17 cellular contexts compared by ENCODE assay signal in the genomic region with DNA sequence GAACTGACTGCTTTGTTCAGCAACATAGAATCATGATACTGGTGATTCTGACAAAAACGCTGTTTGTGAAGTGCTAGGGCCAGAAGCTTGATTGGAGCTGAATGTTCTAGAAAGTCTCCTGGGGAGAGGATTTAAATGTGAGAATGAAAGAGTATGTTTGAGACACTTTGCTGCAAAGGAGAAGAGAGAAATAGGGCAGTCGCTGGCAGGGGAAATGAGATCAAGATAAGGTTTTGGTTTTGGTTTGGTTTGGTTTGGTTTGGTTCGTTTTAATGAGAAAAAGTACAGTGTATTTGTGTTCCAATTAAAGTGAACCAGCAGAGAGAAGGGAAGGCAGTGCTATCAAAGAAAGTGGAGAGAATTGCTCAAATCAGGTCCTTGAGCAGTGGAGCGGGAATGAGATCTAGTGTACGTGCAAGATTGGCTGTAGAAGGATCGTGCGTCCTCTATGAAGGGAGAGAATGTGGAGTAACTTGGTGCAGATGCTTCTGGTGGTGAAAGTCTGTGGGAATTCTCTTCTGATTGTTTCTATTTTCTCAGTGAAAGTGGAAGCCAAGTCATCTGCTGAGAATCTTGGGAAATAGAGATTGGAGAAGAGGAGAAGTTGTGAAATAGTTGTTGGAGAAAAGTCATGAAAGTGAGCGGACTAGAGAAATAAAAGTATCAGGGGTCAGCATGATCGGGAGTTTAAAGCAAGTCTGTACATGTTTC.
DNase-seq lines count a peak whose midpoint lies in the region; ATAC-seq and TF ChIP-seq lines count a peak whose summit lies in the region.
"Had no signal": no experiment of that assay in that cellular context is flagged by ENCODE, and none has a peak within 500 bp of the region (broad histone marks: within the 10 kb centered on the region; RNA-seq: fewer than 3 reads in every experiment).

No MANE protein-coding gene starts in this region.

- H3K4me3 ChIP-seq in adipocyte (ENCODE audit: low read length) (peak overlapping the region; percentile 77), lower lobe of right lung (peak overlapping the region; percentile 3), mucosa of descending colon (no peak overlapping the region)
- H3K4me3 ChIP-seq: A549, MG63, prostate gland, upper lobe of left lung had no signal

- no peak for DNase-seq in Right ventricle myocardium inferior (ENCODE audit: missing footprints)
- DNase-seq in cardiac septum (ENCODE audit: low spot score), result no peak
- no peak for DNase-seq in adipocyte (ENCODE audit: low read depth)
- DNase-seq in lower lobe of right lung, result no peak
- DNase-seq in SW480 (ENCODE audit: low spot score), result no peak
- no peak for DNase-seq in erythroblast (lab: John Stamatoyannopoulos, UW)
- no peak for DNase-seq in mucosa of descending colon
- DNase-seq in kidney glomerular epithelial cell (lab: John Stamatoyannopoulos, UW), result no peak
- DNase-seq: activated CD4-positive, CD25-positive, alpha-beta regulatory T cell treated with anti-CD3 and anti-CD28 coated beads, Interleukin-2, amount 50 U/mL, for 72 hours; Caco-2; GDM1; hippocampal formation; left colon; MG63; upper lobe of left lung had no signal

- TF ChIP-seq CTCF in lower lobe of right lung (IDR thresholded peaks at IDR 0.05) (no peak), mucosa of descending colon (IDR thresholded peaks at IDR 0.05) (no peak)

- no peak for TF ChIP-seq POLR2A in erythroblast (IDR thresholded peaks at IDR 0.05; ENCODE audit: low read length)

- intact Hi-C loops in Right ventricle myocardium inferior (cut with DNase I), result no loop called here
- intact Hi-C loops in cardiac septum (cut with DNase I), result no loop called here
- intact Hi-C loops in lower lobe of right lung (cut with DNase I), result no loop called here
- intact Hi-C loops in mucosa of descending colon (cut with DNase I, micrococcal nuclease), result loop anchor here in 1 of 2 donors (10.0 kb wide), 1 partner anchor 334 kb away; no protein-coding TSS in a partner anchor

- H3K27me3 ChIP-seq in adipocyte (replicated peaks; ENCODE audit: control insufficient read depth, insufficient read depth, low read length), result no peaks in the 10 kb centered on the region
- H3K27me3 ChIP-seq in lower lobe of right lung (ENCODE audit: low read depth), result no peaks in the 10 kb centered on the region
- H3K27me3 ChIP-seq: MG63, upper lobe of left lung had no signal

- peak; percentile 89 for ATAC-seq in Right ventricle myocardium inferior
- ATAC-seq in lower lobe of right lung, result no peak
- no peak for ATAC-seq in mucosa of descending colon
- ATAC-seq: A549, left colon had no signal

- H3K4me1 ChIP-seq in adipocyte (ENCODE audit: control insufficient read depth, insufficient read depth, low read length) (peaks cover 28% of the 10 kb centered on the region), lower lobe of right lung (no peaks in the 10 kb centered on the region), mucosa of descending colon (ENCODE audit: low read depth) (no peaks in the 10 kb centered on the region)
- H3K4me1 ChIP-seq: A549, prostate gland, upper lobe of left lung had no signal

- H3K27ac ChIP-seq in lower lobe of right lung, result no peak overlapping the region
- H3K27ac ChIP-seq: A549, prostate gland, upper lobe of left lung had no signal

- H3K9ac ChIP-seq in adipocyte (ENCODE audit: low read length), result peak overlapping the region; percentile 75

- H3K36me3 ChIP-seq in adipocyte (ENCODE audit: control insufficient read depth, insufficient read depth, low read length, severe bottlenecking) (no peaks in the 10 kb centered on the region), lower lobe of right lung (no peaks in the 10 kb centered on the region), mucosa of descending colon (ENCODE audit: low read depth) (no peaks in the 10 kb centered on the region)
- H3K36me3 ChIP-seq: MG63, prostate gland, upper lobe of left lung had no signal

- H3K9me3 ChIP-seq in adipocyte (ENCODE audit: control insufficient read depth, low read length) (no peaks in the 10 kb centered on the region), lower lobe of right lung (no peaks in the 10 kb centered on the region), mucosa of descending colon (no peaks in the 10 kb centered on the region)
- H3K9me3 ChIP-seq: A549, Caco-2, MG63, prostate gland, upper lobe of left lung had no signal
